In the genomic region with DNA sequence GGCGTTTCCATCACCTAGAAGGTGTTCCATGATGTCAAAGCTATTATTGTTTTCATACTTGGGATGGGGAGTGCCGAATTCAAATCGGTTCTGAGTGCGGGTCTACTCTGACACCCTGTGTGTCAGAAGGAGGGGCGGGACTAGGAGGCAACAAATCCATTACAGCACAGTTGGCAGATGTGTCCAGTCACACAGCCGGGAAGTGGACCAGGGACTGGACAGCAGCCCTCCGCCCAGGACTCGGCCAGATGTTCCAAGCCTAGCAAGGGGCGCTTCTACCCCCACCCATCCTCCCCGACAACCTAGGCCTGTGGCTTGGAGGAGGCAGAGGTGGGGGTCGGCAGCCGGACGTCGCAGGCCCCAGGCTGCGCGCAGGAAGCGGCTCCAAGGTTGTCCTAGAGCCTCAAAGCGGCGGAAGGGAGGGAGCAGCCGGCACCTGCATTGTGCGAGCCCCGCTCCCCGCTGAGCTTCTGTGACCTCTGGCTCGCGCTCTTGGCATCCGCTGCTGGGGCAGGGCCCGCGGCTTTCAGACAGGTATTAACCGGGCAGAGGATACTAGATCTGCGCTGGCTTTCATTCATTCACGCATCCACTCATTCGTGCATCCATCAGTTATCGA, we compare ENCODE assay signal across 21 cellular contexts. TPM values are rescaled to one million over a fixed set of nuclear protein-coding genes. Genes with fewer than 3 reads are reported as not detected.
DNase-seq lines count a peak whose midpoint lies in the region; ATAC-seq, FAIRE-seq and TF ChIP-seq lines count a peak whose summit lies in the region.
"Had no signal": no experiment of that assay in that cellular context is flagged by ENCODE, and none has a peak within 500 bp of the region (broad histone marks: within the 10 kb centered on the region; RNA-seq: fewer than 3 reads in every experiment).

No MANE protein-coding gene starts in this region.

- BruUV-seq in endothelial cell of umbilical vein (replicated peaks; lab: Mats Ljungman, UMichigan) = no TSS peak

- dilution Hi-C loops in endothelial cell of umbilical vein (cut with MboI; ENCODE audit: extremely low pct_ligation_motif_present, low sequenced_read_pairs) = no loop called here

- TF ChIP-seq POLR2A in endothelial cell of umbilical vein (IDR thresholded peaks at IDR 0.05; ENCODE audit: low read depth, low read length) = no peak

- H3K9me3 ChIP-seq in endothelial cell of umbilical vein (replicated peaks; ENCODE audit: control insufficient read depth, insufficient read depth, low read length) = no peaks in the 10 kb centered on the region
- no peaks in the 10 kb centered on the region for H3K9me3 ChIP-seq in aorta (ENCODE audit: control insufficient read depth, low read length)
- H3K9me3 ChIP-seq: BE2C, left ventricle myocardium inferior, thoracic aorta had no signal

- DNase-seq in NCI-H146 (lab: John Stamatoyannopoulos, UW) (peak; percentile 78), endothelial cell of umbilical vein (ENCODE audit: low read depth, low spot score) (no peak), left kidney (ENCODE audit: low read depth, low spot score) (peak; percentile 52), aorta (no peak)
- DNase-seq in activated naive CD4-positive, alpha-beta T cell treated with Interleukin-2 at 50 U/mL for 16 hours = no peak
- DNase-seq: activated CD4-positive, alpha-beta T cell treated with anti-CD3 and anti-CD28 coated beads, Interleukin-2, amount 50 U/mL, for 48 hours; activated T-cell treated with anti-CD3 and anti-CD28 coated beads, Interleukin-2, amount 50 U/mL, for 1 hour; BE2C; brain microvascular endothelial cell; GDM1; left ventricle myocardium inferior; NCI-H1092; NCI-H2171; Right ventricle myocardium superior had no signal

- H2AFZ ChIP-seq in endothelial cell of umbilical vein (ENCODE audit: low read depth, low read length) = no peak overlapping the region

- H3K4me3 ChIP-seq in endothelial cell of umbilical vein (replicated peaks in 1 of 3; ENCODE audit: insufficient read depth in 1 of 3, low read depth in 1 of 3, low read length in 3 of 3) (no peak overlapping the region), aorta (ENCODE audit: low read length in 2 of 2) (no peak overlapping the region)
- H3K4me3 ChIP-seq: left ventricle myocardium inferior, smooth muscle cell, thoracic aorta had no signal

- H3K9me1 ChIP-seq in endothelial cell of umbilical vein (replicated peaks; ENCODE audit: control insufficient read depth, extremely low read depth, insufficient read depth, low read length) = no peaks in the 10 kb centered on the region

- no peak for FAIRE-seq in endothelial cell of umbilical vein (lab: Jason Lieb, UNC)
- FAIRE-seq: GM12891 had no signal

- H3K9ac ChIP-seq in endothelial cell of umbilical vein (replicated peaks; ENCODE audit: extremely low read depth, insufficient read depth, low read length) = no peak overlapping the region
- H3K9ac ChIP-seq: KMS-11 had no signal

- H4K20me1 ChIP-seq in endothelial cell of umbilical vein (replicated peaks; ENCODE audit: control insufficient read depth, extremely low read depth, insufficient read depth, low read length) = no peaks in the 10 kb centered on the region

- H3K36me3 ChIP-seq in endothelial cell of umbilical vein (ENCODE audit: control insufficient read depth in 2 of 2, extremely low read depth in 1 of 2, insufficient read depth in 2 of 2, low read length in 2 of 2) (no peaks in the 10 kb centered on the region), aorta (ENCODE audit: control insufficient read depth in 1 of 2, insufficient read depth in 2 of 2, low read length in 1 of 2) (no peaks in the 10 kb centered on the region)
- H3K36me3 ChIP-seq: BE2C, brain microvascular endothelial cell, left ventricle myocardium inferior, thoracic aorta had no signal

- no peaks in the 10 kb centered on the region for H3K79me2 ChIP-seq in endothelial cell of umbilical vein (ENCODE audit: control insufficient read depth, insufficient read depth, low read length)

- no peak for TF ChIP-seq CTCF in endothelial cell of umbilical vein (IDR thresholded peaks at IDR 0.05; ENCODE audit: extremely low read depth in 1 of 2, insufficient read depth in 1 of 2, low read depth in 1 of 2, low read length in 2 of 2)

- POLR2A ChIA-PET in endothelial cell of umbilical vein (lab: Charles Lee) = no interaction called here

- H3K4me1 ChIP-seq in endothelial cell of umbilical vein (ENCODE audit: control insufficient read depth, extremely low read depth, insufficient read depth, low read length) (no peaks in the 10 kb centered on the region), aorta (ENCODE audit: control insufficient read depth in 1 of 2, insufficient read depth in 2 of 2, low read length in 2 of 2) (no peaks in the 10 kb centered on the region)
- H3K4me1 ChIP-seq: BE2C had no signal

- H3K4me2 ChIP-seq in endothelial cell of umbilical vein (ENCODE audit: insufficient read depth, low read length) = no peak overlapping the region
- H3K4me2 ChIP-seq: KMS-11, smooth muscle cell had no signal

- H3K27me3 ChIP-seq in endothelial cell of umbilical vein (ENCODE audit: control insufficient read depth in 2 of 2, insufficient read depth in 2 of 2, low read length in 2 of 2) (peaks cover 0 to 10% of the 10 kb centered on the region in 2 experiments), aorta (ENCODE audit: control insufficient read depth in 1 of 2, insufficient read depth in 2 of 2, low read length in 1 of 2) (no peaks in the 10 kb centered on the region)
- H3K27me3 ChIP-seq: BE2C had no signal

- WGBS in aorta, 2 donors = 26 to 34% methylated on average over 33 of the region's 33 CpGs

- peak; percentile 53 for ATAC-seq in aorta (ENCODE audit: low FRiP score)
- no peak for ATAC-seq in GM21723 (IDR thresholded peaks at IDR 0.05; ENCODE audit: unreplicated experiment)
- no peak for ATAC-seq in HG02884 (IDR thresholded peaks at IDR 0.05; ENCODE audit: unreplicated experiment)

- H3K27ac ChIP-seq in endothelial cell of umbilical vein (ENCODE audit: insufficient read depth, low read depth, low read length) = no peak overlapping the region
- H3K27ac ChIP-seq in aorta (ENCODE audit: low read depth in 1 of 2, low read length in 2 of 2) = no peak overlapping the region
- H3K27ac ChIP-seq: brain microvascular endothelial cell, HL-60, KMS-11, left ventricle myocardium inferior, thoracic aorta had no signal

- intact Hi-C loops in endothelial cell of umbilical vein (cut with micrococcal nuclease) (no loop called here), aorta (cut with DNase I) (no loop called here)

- CTCF ChIA-PET in endothelial cell of umbilical vein (lab: Charles Lee) = interaction anchor here (1.9 to 5.5 kb wide), 2 partner anchors 20 to 110 kb away, joined by 8 to 114 read pairs; a partner anchor contains a TSS

TF ChIP-seq in endothelial cell of umbilical vein, 7 proteins besides CTCF, POLR2A, EP300 and RAD21:
- TF ChIP-seq FOS (IDR thresholded peaks at IDR 0.05; ENCODE audit: borderline replicate concordance, insufficient read depth, low read length) (no peak), EZH2 (IDR thresholded peaks at IDR 0.05; ENCODE audit: borderline replicate concordance, low read depth, low read length, severe bottlenecking) (peak; percentile 46)
TF ChIP-seq in endothelial cell of umbilical vein: peak in this region for 1.

RNA-seq across cellular contexts. Expression of a gene that starts 20.5 kb away (rescaled TPM):
- 1.4 and 2.1 TPM in 2 replicates for total RNA-seq in endothelial cell of umbilical vein
- polyA plus RNA-seq in endothelial cell of umbilical vein = 1.3 and 1.5 TPM in 2 replicates
- 1.2 and 1.6 TPM in 2 replicates for polyA plus RNA-seq in endothelial cell of umbilical vein (2011; cell fraction: cytosol; rRNA removed)
- 0.62 and 0.92 TPM in 2 replicates for polyA plus RNA-seq in endothelial cell of umbilical vein (2011; cell fraction: nucleus; rRNA removed)
- polyA plus RNA-seq in endothelial cell of umbilical vein (2012) = 1.2 and 1.4 TPM in 2 replicates
- 0.98 and 1.00 TPM in 2 replicates for polyA minus RNA-seq in endothelial cell of umbilical vein
- 4.2 TPM for polyA minus RNA-seq in endothelial cell of umbilical vein (2011; cell fraction: cytosol; rRNA and poly(A)+ RNA removed)
- polyA minus RNA-seq in endothelial cell of umbilical vein (2011; cell fraction: nucleus; rRNA and poly(A)+ RNA removed) = 1.1 and 1.6 TPM in 2 replicates
- 1 to 10 TPM in 1 of 2 donors, under 1 TPM in 1; 0.45 to 1.2 TPM for total RNA-seq in aorta
- under 1 TPM in 1 of 2 donors, not detected in 1; 0.50 TPM for polyA plus RNA-seq in aorta

RNA-seq across cellular contexts. Expression of a gene that starts 32.7 kb away (rescaled TPM):
- total RNA-seq in endothelial cell of umbilical vein (4.3 and 5.5 TPM in 2 replicates), aorta (1 to 10 TPM; 1.3 to 1.5 TPM)
- polyA plus RNA-seq in endothelial cell of umbilical vein (2.7 and 2.8 TPM in 2 replicates), aorta (1 to 10 TPM in 1 of 2 donors, under 1 TPM in 1; 0.31 to 3.3 TPM)
- polyA plus RNA-seq in endothelial cell of umbilical vein (2011; cell fraction: cytosol; rRNA removed) = 1.9 and 2.8 TPM in 2 replicates
- 4.5 and 6.0 TPM in 2 replicates for polyA plus RNA-seq in endothelial cell of umbilical vein (2011; cell fraction: nucleus; rRNA removed)
- 4.1 and 6.3 TPM in 2 replicates for polyA plus RNA-seq in endothelial cell of umbilical vein (2012)
- polyA minus RNA-seq in endothelial cell of umbilical vein = 2.2 and 3.6 TPM in 2 replicates
- not detected for polyA minus RNA-seq in endothelial cell of umbilical vein (2011; cell fraction: cytosol; rRNA and poly(A)+ RNA removed)
- 2.2 and 3.1 TPM in 2 replicates for polyA minus RNA-seq in endothelial cell of umbilical vein (2011; cell fraction: nucleus; rRNA and poly(A)+ RNA removed)

RNA-seq across cellular contexts. Expression of a gene that starts 38.9 kb away (rescaled TPM):
- total RNA-seq in endothelial cell of umbilical vein = 13.4 and 19.9 TPM in 2 replicates
- polyA plus RNA-seq in endothelial cell of umbilical vein = 6.3 and 8.6 TPM in 2 replicates
- 10.9 and 12.4 TPM in 2 replicates for polyA plus RNA-seq in endothelial cell of umbilical vein (2011; cell fraction: cytosol; rRNA removed)
- polyA plus RNA-seq in endothelial cell of umbilical vein (2011; cell fraction: nucleus; rRNA removed) = 27.1 and 34.7 TPM in 2 replicates
- polyA plus RNA-seq in endothelial cell of umbilical vein (2012) = 12.0 and 16.5 TPM in 2 replicates
- polyA minus RNA-seq in endothelial cell of umbilical vein = 14.2 and 15.8 TPM in 2 replicates
- polyA minus RNA-seq in endothelial cell of umbilical vein (2011; cell fraction: cytosol; rRNA and poly(A)+ RNA removed) = 12.1 TPM
- 23.8 and 26.0 TPM in 2 replicates for polyA minus RNA-seq in endothelial cell of umbilical vein (2011; cell fraction: nucleus; rRNA and poly(A)+ RNA removed)
- total RNA-seq in aorta = 10 to 100 TPM; 15.3 to 17.3 TPM
- polyA plus RNA-seq in aorta = 10 to 100 TPM in 1 of 2 donors, 1 to 10 TPM in 1; 9.4 to 12.3 TPM

Comparison
In these comparisons a context has a peak if more than half of its experiments do, and no peak if none do; other contexts are left out.
1. DNase-seq: peak in NCI-H146 (single experiment) and left kidney (single experiment); none in endothelial cell of umbilical vein (single experiment), aorta (0 of 2) and activated naive CD4-positive, alpha-beta T cell treated with Interleukin-2 at 50 U/mL for 16 hours (single experiment).